ENCODE assay signal across 1 cellular context in the genomic region with DNA sequence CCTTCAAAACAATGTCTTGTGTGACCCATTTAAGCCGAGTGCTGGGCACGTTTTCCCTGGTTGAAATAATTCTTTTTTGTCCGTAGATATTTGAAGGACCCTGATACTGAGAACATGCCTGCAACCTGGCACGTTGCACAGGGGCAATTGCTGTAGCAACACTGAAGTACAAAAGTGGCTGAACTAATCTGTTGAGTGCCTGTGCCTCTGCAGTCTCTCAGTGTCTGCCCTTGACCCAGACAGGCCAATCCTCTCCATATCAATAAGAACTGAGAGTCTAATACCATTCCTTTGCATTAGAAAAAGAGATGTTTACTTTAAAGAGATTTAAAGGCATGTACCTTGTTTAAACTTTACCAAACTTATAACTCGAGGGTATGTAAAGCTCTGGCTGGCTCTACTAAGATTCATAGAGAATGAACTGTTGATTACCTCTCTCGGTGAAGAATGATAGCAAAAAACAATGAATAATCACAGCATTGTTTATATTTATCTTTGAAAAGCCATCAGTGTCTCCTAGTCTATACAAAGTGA.
TF ChIP-seq lines count a peak whose summit lies in the region.

No MANE protein-coding gene starts in this region.

TF ChIP-seq in WTC11, 78 proteins besides CTCF, POLR2A, EP300 and RAD21 (continued from another document):
- TF ChIP-seq, protein P1, sequence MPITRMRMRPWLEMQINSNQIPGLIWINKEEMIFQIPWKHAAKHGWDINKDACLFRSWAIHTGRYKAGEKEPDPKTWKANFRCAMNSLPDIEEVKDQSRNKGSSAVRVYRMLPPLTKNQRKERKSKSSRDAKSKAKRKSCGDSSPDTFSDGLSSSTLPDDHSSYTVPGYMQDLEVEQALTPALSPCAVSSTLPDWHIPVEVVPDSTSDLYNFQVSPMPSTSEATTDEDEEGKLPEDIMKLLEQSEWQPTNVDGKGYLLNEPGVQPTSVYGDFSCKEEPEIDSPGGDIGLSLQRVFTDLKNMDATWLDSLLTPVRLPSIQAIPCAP (CRISPR knock-in tag; IDR thresholded peaks at IDR 0.05): no peak
- TF ChIP-seq, protein P2, sequence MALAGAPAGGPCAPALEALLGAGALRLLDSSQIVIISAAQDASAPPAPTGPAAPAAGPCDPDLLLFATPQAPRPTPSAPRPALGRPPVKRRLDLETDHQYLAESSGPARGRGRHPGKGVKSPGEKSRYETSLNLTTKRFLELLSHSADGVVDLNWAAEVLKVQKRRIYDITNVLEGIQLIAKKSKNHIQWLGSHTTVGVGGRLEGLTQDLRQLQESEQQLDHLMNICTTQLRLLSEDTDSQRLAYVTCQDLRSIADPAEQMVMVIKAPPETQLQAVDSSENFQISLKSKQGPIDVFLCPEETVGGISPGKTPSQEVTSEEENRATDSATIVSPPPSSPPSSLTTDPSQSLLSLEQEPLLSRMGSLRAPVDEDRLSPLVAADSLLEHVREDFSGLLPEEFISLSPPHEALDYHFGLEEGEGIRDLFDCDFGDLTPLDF (CRISPR knock-in tag; IDR thresholded peaks at IDR 0.05): no peak
- TF ChIP-seq, protein P3, sequence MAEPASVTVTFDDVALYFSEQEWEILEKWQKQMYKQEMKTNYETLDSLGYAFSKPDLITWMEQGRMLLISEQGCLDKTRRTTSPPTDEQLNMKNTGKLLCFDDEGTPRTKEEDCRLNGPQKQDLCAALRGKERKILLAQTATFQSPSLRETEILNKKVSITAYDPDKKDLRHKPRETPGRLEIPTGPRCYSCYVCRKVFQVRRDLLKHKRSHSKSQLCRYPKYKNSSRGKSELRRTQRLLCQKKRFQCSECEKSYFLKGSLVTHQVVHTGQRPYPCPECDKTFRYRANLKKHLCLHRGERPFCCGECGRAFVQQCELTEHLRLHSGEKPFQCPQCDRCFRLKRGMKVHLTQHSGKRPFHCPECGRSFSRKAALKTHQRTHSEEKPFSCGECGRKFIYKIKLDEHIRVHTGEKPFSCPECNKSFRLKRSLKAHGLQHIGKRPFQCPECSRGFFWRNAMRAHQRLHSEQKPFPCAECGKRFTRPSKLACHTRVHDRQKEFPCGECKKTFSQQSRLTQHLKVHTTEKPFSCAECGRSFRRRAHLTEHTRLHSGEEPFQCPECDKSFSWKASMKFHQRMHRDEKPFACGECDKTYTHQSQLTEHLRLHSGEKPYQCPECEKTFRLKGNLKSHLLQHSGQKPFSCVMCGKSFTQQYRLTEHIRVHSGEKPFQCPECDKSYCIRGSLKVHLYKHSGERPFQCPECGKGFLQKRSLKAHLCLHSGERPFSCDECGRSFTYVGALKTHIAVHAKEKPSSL (CRISPR knock-in tag; conservative IDR thresholded peaks at IDR 0.05): no peak
- TF ChIP-seq TCF7 (CRISPR knock-in tag; IDR thresholded peaks at IDR 0.05; ENCODE audit: low read depth): no peak
- no peak for TF ChIP-seq CBFB (CRISPR knock-in tag; IDR thresholded peaks at IDR 0.05; ENCODE audit: low read depth)
- TF ChIP-seq, protein P4, sequence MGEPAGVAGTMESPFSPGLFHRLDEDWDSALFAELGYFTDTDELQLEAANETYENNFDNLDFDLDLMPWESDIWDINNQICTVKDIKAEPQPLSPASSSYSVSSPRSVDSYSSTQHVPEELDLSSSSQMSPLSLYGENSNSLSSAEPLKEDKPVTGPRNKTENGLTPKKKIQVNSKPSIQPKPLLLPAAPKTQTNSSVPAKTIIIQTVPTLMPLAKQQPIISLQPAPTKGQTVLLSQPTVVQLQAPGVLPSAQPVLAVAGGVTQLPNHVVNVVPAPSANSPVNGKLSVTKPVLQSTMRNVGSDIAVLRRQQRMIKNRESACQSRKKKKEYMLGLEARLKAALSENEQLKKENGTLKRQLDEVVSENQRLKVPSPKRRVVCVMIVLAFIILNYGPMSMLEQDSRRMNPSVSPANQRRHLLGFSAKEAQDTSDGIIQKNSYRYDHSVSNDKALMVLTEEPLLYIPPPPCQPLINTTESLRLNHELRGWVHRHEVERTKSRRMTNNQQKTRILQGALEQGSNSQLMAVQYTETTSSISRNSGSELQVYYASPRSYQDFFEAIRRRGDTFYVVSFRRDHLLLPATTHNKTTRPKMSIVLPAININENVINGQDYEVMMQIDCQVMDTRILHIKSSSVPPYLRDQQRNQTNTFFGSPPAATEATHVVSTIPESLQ (CRISPR knock-in tag; IDR thresholded peaks at IDR 0.05): no peak
- TF ChIP-seq, protein P5, sequence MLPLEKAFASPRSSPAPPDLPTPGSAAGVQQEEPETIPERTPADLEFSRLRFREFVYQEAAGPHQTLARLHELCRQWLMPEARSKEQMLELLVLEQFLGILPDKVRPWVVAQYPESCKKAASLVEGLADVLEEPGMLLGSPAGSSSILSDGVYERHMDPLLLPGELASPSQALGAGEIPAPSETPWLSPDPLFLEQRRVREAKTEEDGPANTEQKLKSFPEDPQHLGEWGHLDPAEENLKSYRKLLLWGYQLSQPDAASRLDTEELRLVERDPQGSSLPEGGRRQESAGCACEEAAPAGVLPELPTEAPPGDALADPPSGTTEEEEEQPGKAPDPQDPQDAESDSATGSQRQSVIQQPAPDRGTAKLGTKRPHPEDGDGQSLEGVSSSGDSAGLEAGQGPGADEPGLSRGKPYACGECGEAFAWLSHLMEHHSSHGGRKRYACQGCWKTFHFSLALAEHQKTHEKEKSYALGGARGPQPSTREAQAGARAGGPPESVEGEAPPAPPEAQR (CRISPR knock-in tag; IDR thresholded peaks at IDR 0.05): no peak
- no peak for TF ChIP-seq NFATC4 (CRISPR knock-in tag; IDR thresholded peaks at IDR 0.05)
- TF ChIP-seq, protein P6, sequence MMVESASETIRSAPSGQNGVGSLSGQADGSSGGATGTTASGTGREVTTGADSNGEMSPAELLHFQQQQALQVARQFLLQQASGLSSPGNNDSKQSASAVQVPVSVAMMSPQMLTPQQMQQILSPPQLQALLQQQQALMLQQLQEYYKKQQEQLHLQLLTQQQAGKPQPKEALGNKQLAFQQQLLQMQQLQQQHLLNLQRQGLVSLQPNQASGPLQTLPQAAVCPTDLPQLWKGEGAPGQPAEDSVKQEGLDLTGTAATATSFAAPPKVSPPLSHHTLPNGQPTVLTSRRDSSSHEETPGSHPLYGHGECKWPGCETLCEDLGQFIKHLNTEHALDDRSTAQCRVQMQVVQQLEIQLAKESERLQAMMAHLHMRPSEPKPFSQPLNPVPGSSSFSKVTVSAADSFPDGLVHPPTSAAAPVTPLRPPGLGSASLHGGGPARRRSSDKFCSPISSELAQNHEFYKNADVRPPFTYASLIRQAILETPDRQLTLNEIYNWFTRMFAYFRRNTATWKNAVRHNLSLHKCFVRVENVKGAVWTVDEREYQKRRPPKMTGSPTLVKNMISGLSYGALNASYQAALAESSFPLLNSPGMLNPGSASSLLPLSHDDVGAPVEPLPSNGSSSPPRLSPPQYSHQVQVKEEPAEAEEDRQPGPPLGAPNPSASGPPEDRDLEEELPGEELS (CRISPR knock-in tag; IDR thresholded peaks at IDR 0.05): no peak
- no peak for TF ChIP-seq TEAD4 (CRISPR knock-in tag; IDR thresholded peaks at IDR 0.05)
